In the genomic region with DNA sequence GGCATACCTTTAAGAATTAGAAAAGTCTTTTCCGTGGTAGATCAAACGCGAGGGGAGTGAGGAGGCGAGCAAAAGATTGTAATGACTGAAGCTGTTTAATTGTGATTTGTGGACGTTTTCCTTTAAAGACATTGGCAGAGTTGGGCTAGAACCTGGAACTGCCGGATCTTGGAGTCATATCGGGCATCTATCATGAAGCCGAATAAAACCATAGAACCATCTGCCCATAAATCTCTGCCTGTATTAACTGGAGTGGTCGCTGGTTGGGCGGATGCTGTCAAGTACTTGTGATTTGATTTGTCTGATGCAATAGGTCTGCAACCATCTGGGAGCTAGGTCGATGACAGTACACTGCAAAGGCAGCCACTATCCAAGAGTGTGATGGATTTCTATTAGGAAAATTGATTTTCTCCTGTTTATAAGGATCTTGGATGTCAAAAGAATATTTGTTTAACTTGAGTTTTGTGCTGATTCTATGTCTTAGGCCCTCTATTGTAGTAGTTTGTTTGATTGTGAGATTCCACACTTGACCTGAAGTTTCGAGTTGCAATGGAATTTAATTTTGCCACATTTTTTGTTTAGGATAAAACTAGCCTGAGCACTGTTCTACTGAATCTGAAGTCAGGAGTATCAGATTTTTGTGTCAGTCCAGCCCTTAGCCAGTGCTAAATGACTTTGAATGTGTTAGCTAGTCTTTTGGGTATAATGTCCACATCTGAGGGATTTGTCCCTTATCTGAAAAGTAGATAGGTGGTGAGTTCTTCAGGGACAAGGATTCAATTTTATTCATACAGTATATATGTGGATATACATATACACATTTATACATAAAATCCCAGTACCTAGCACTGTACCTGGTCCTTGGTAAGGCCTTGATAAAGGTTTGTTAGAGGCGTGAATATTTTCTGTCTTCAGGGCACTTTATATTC, we compare ENCODE assay signal across 8 cellular contexts. TPM values are rescaled to one million over a fixed set of nuclear protein-coding genes. Genes with fewer than 3 reads are reported as not detected.
DNase-seq lines count a peak whose midpoint lies in the region; ATAC-seq and TF ChIP-seq lines count a peak whose summit lies in the region.

No MANE protein-coding gene starts in this region.

- H3K4me3 Mint-ChIP-seq in CD4-positive, CD25-positive, alpha-beta regulatory T cell: peak overlapping the region; percentile 96 to 99 (median 98)
- H3K4me3 Mint-ChIP-seq in naive thymus-derived CD8-positive, alpha-beta T cell: peak overlapping the region; percentile 93 to 100 (median 99)
- peak overlapping the region; percentile 94 for H3K4me3 Mint-ChIP-seq in type B pancreatic cell

- 11% methylated on average over 11 of the region's 13 CpGs for WGBS in esophagus muscularis mucosa

- peak overlapping the region; percentile 95 to 97 (median 96) for H3K27ac Mint-ChIP-seq in CD4-positive, CD25-positive, alpha-beta regulatory T cell
- peak overlapping the region; percentile 92 to 99 (median 97) for H3K27ac Mint-ChIP-seq in naive thymus-derived CD8-positive, alpha-beta T cell
- H3K27ac Mint-ChIP-seq in type B pancreatic cell: peak overlapping the region; percentile 98

- no peaks in the 10 kb centered on the region for H3K9me3 Mint-ChIP-seq in CD4-positive, CD25-positive, alpha-beta regulatory T cell
- H3K9me3 Mint-ChIP-seq in naive thymus-derived CD8-positive, alpha-beta T cell: no peaks in the 10 kb centered on the region
- H3K9me3 Mint-ChIP-seq in type B pancreatic cell: no peaks in the 10 kb centered on the region

- H3K4me1 ChIP-seq in CD4-positive, CD25-positive, alpha-beta regulatory T cell (ENCODE audit: control insufficient read depth, insufficient read depth, low read length, poor library complexity, severe bottlenecking): peaks cover 31% of the 10 kb centered on the region
- peaks cover 26 to 45% (median 43%) of the 10 kb centered on the region in 4 donors for H3K4me1 ChIP-seq in esophagus muscularis mucosa

- no peak for TF ChIP-seq EP300 in esophagus muscularis mucosa (IDR thresholded peaks at IDR 0.05)

- H3K36me3 ChIP-seq in CD4-positive, CD25-positive, alpha-beta regulatory T cell (ENCODE audit: control insufficient read depth, insufficient read depth, low read length): peaks cover 4% of the 10 kb centered on the region
- peaks cover 0 to 6% (median 0%) of the 10 kb centered on the region in 4 donors for H3K36me3 ChIP-seq in esophagus muscularis mucosa

- peak overlapping the region; percentile 85 for H3K27ac ChIP-seq in CD4-positive, CD25-positive, alpha-beta regulatory T cell (ENCODE audit: insufficient read depth, low read length, poor library complexity, severe bottlenecking)
- peak overlapping the region; percentile 91 to 97 (median 93) for H3K27ac ChIP-seq in esophagus muscularis mucosa (replicated peaks in 1 of 4)

- POLR2A ChIA-PET in naive thymus-derived CD8-positive, alpha-beta T cell (lab: Charles Lee): interaction anchor here (0.5 to 2.5 kb wide), 21 partner anchors 9 to 586 kb away, joined by 3 to 27 read pairs (median 6); a partner anchor contains a TSS

- H3K4me3 ChIP-seq in CD4-positive, CD25-positive, alpha-beta regulatory T cell (ENCODE audit: low read depth, low read length): peak overlapping the region; percentile 92
- H3K4me3 ChIP-seq in HFF-Myc (replicated peaks; ENCODE audit: low read depth, low read length): peak overlapping the region; percentile 78
- H3K4me3 ChIP-seq in esophagus muscularis mucosa: peak overlapping the region; percentile 76 to 92 (median 82)

- no peaks in the 10 kb centered on the region for H3K27me3 ChIP-seq in CD4-positive, CD25-positive, alpha-beta regulatory T cell (ENCODE audit: control insufficient read depth, insufficient read depth, low read length)
- no peaks in the 10 kb centered on the region for H3K27me3 ChIP-seq in esophagus muscularis mucosa

- peak in 2 of 3 donors; percentile 14 to 64 for DNase-seq in CD4-positive, CD25-positive, alpha-beta regulatory T cell
- peak; percentile 42 for DNase-seq in HFF-Myc (ENCODE audit: extremely low read depth, low read depth)
- peak; percentile 90 to 94 for DNase-seq in NCI-H524 (lab: John Stamatoyannopoulos, UW)
- DNase-seq in activated CD8-positive, alpha-beta memory T cell treated with anti-CD3 and anti-CD28 coated beads, Interleukin-2, amount 50 U/mL, for 48 hours: peak; percentile 64
- no peak for DNase-seq in esophagus muscularis mucosa (ENCODE audit: extremely low spot score)
- peak in 1 of 10 donors; percentile 11 for DNase-seq in naive thymus-derived CD8-positive, alpha-beta T cell
- no peak for DNase-seq in type B pancreatic cell (ENCODE audit: extremely low spot score, unreplicated experiment)
- no peak for DNase-seq in mesenteric fat pad (ENCODE audit: low spot score)

- intact Hi-C loops in esophagus muscularis mucosa (cut with DNase I): no loop called here

- H3K9me3 ChIP-seq in CD4-positive, CD25-positive, alpha-beta regulatory T cell (ENCODE audit: control insufficient read depth in 2 of 2, low read length in 2 of 2): no peaks in the 10 kb centered on the region
- no peaks in the 10 kb centered on the region for H3K9me3 ChIP-seq in esophagus muscularis mucosa

- peaks cover 15% of the 10 kb centered on the region for H3K27me3 Mint-ChIP-seq in CD4-positive, CD25-positive, alpha-beta regulatory T cell
- no peaks in the 10 kb centered on the region for H3K27me3 Mint-ChIP-seq in naive thymus-derived CD8-positive, alpha-beta T cell
- no peaks in the 10 kb centered on the region for H3K27me3 Mint-ChIP-seq in type B pancreatic cell

- H3K4me1 Mint-ChIP-seq in CD4-positive, CD25-positive, alpha-beta regulatory T cell: peaks cover 11 to 49% (median 35%) of the 10 kb centered on the region in 4 donors
- H3K4me1 Mint-ChIP-seq in naive thymus-derived CD8-positive, alpha-beta T cell: peaks cover 24 to 49% (median 38%) of the 10 kb centered on the region in 4 donors
- H3K4me1 Mint-ChIP-seq in type B pancreatic cell (ENCODE audit: unreplicated experiment): peaks cover 26% of the 10 kb centered on the region

- peaks cover 14% of the 10 kb centered on the region for H3K36me3 Mint-ChIP-seq in CD4-positive, CD25-positive, alpha-beta regulatory T cell
- H3K36me3 Mint-ChIP-seq in naive thymus-derived CD8-positive, alpha-beta T cell: peaks cover 4 to 34% (median 6%) of the 10 kb centered on the region in 3 donors
- peaks cover 17% of the 10 kb centered on the region for H3K36me3 Mint-ChIP-seq in type B pancreatic cell

- TF ChIP-seq CTCF in HFF-Myc (IDR thresholded peaks at IDR 0.05; ENCODE audit: low read depth, low read length, missing control alignments): no peak
- TF ChIP-seq CTCF in esophagus muscularis mucosa (IDR thresholded peaks at IDR 0.05): no peak
- TF ChIP-seq CTCF in type B pancreatic cell (conservative IDR thresholded peaks at IDR 0.05): no peak

- ATAC-seq in CD4-positive, CD25-positive, alpha-beta regulatory T cell (ENCODE audit: low read depth in 2 of 2): peak in 1 of 2 donors; percentile 16
- no peak for ATAC-seq in naive thymus-derived CD8-positive, alpha-beta T cell

- no peak for TF ChIP-seq POLR2A in esophagus muscularis mucosa (IDR thresholded peaks at IDR 0.05; ENCODE audit: low read depth)

RNA-seq across cellular contexts. Expression of a gene that starts 1.2 kb away (rescaled TPM):
- 117 TPM for total RNA-seq in CD4-positive, CD25-positive, alpha-beta regulatory T cell
- 100 to 1,000 TPM; 156 to 173 (median 170) TPM for polyA plus RNA-seq in CD4-positive, CD25-positive, alpha-beta regulatory T cell
- 100 to 1,000 TPM; 125 to 180 (median 144) TPM for total RNA-seq in esophagus muscularis mucosa
- total RNA-seq in naive thymus-derived CD8-positive, alpha-beta T cell: 100 to 1,000 TPM; 205 to 211 TPM
- polyA plus RNA-seq in naive thymus-derived CD8-positive, alpha-beta T cell: 100 to 1,000 TPM; 117 to 154 (median 127) TPM
- total RNA-seq in type B pancreatic cell (ENCODE audit: low replicate concordance): 136 and 173 TPM in 2 replicates
- 119 TPM for total RNA-seq in mesenteric fat pad

RNA-seq across cellular contexts. Expression of a gene that starts 34.4 kb away (rescaled TPM):
- total RNA-seq in CD4-positive, CD25-positive, alpha-beta regulatory T cell: 2.5 TPM
- polyA plus RNA-seq in CD4-positive, CD25-positive, alpha-beta regulatory T cell: under 1 TPM; 0.02 to 0.24 (median 0.11) TPM
- 10 to 100 TPM in 2 of 4 donors, 1 to 10 TPM in 2; 7.8 to 20.4 (median 10.5) TPM for total RNA-seq in esophagus muscularis mucosa
- 1 to 10 TPM; 5.4 to 6.8 TPM for total RNA-seq in naive thymus-derived CD8-positive, alpha-beta T cell
- polyA plus RNA-seq in naive thymus-derived CD8-positive, alpha-beta T cell: under 1 TPM; 0.20 to 0.94 (median 0.30) TPM
- 23.4 and 35.5 TPM in 2 replicates for total RNA-seq in type B pancreatic cell (ENCODE audit: low replicate concordance)
- 1.5 TPM for total RNA-seq in mesenteric fat pad

Comparison
In these comparisons a context has a peak if more than half of its experiments do, and no peak if none do; other contexts are left out.
1. DNase-seq: peak in CD4-positive, CD25-positive, alpha-beta regulatory T cell (2 of 3), HFF-Myc (single experiment), NCI-H524 (2 of 2) and activated CD8-positive, alpha-beta memory T cell treated with anti-CD3 and anti-CD28 coated beads, Interleukin-2, amount 50 U/mL, for 48 hours (single experiment); none in esophagus muscularis mucosa (single experiment), type B pancreatic cell (single experiment) and mesenteric fat pad (single experiment).
2. Peak in every context shown above with its lines, with median percentiles within 50 percentile points of each other: H3K4me3 ChIP-seq, H3K27ac Mint-ChIP-seq and H3K4me3 Mint-ChIP-seq.